29 cellular contexts compared by ENCODE assay signal in genomic region chr3:10047876-10048275, GRCh38.
"Had no signal": no experiment of that assay in that cellular context is flagged by ENCODE, and none has a peak within 500 bp of the region (broad histone marks: within the 10 kb centered on the region; RNA-seq: fewer than 3 reads in every experiment).

No MANE protein-coding gene starts in this region.

- H3K27me3 ChIP-seq: adrenal gland, cardiac muscle cell, SJCRH30 had no signal

- FAIRE-seq: astrocyte, K562, TTC549 had no signal

- ATAC-seq: activated CD8-positive, alpha-beta T cell treated with anti-CD3 and anti-CD28 coated beads for 36 hours; activated T-cell treated with anti-CD3 and anti-CD28 coated beads, Interleukin-2, amount 50 U/mL, for 72 hours; activated T-helper 17 cell treated with anti-CD3 and anti-CD28 coated beads, Interleukin-2, amount 50 U/mL, for 72 hours; K562; Panc1 had no signal

- H3K36me3 ChIP-seq: adrenal gland, cardiac muscle cell had no signal

- H3K27ac ChIP-seq: adrenal gland, cardiac muscle cell, SJCRH30, SK-N-MC had no signal

- DNase-seq: activated CD4-positive, alpha-beta T cell treated with anti-CD3 and anti-CD28 coated beads, Interleukin-2, amount 10 ng/mL, durations not matched to agents 24 days and 14 days; activated CD4-positive, alpha-beta T cell treated with anti-CD3 and anti-CD28 coated beads, Interleukin-2, amount 50 U/mL, for 4 hours; activated CD8-positive, alpha-beta T cell treated with anti-CD3 and anti-CD28 coated beads for 36 hours; activated effector memory CD4-positive, alpha-beta T cell treated with anti-CD3 and anti-CD28 coated beads, Interleukin-2, amount 50 U/mL, for 16 hours; activated naive CD4-positive, alpha-beta T cell treated with Interleukin-2 at 50 U/mL for 16 hours; activated naive CD8-positive, alpha-beta T cell treated with anti-CD3 and anti-CD28 coated beads, Interleukin-2, amount 10 ng/mL, durations not matched to agents 7 days and 5 days; activated T-cell treated with anti-CD3 and anti-CD28 coated beads, Interleukin-2, amount 50 U/mL, for 1 hour; activated T-cell treated with anti-CD3 and anti-CD28 coated beads, Interleukin-2, amount 50 U/mL, for 72 hours; adrenal gland; NCI-H1105; NCI-H1417 treated with DMSO at 0.1 percent for 48 hours; NCI-H187 treated with DMSO at 0.1 percent for 48 hours; NCI-H2081; NCI-H2171 treated with DMSO at 0.1 percent for 48 hours; NCI-H2227 treated with DMSO at 0.1 percent for 48 hours; NCI-H446; NCI-H510A treated with DMSO at 0.1 percent for 48 hours; NCI-H526 treated with DMSO at 0.1 percent for 48 hours; NCI-H774; SHP77; SJCRH30; T1000 had no signal

- H3K4me1 ChIP-seq: adrenal gland, SJCRH30 had no signal

- H3K9me3 ChIP-seq: adrenal gland, SJCRH30 had no signal

- H3K4me3 ChIP-seq: adrenal gland, cardiac muscle cell, K562, SJCRH30, SK-N-MC had no signal
